Comparison of ENCODE assay signal across 1 cellular context in genomic region chr3:140424726-140425125, GRCh38.
TF ChIP-seq lines count a peak whose summit lies in the region.

No MANE protein-coding gene starts in this region.

TF ChIP-seq in IMR-90, 13 proteins besides CTCF, POLR2A, EP300 and RAD21:
- TF ChIP-seq FOS (IDR thresholded peaks at IDR 0.05; ENCODE audit: low read depth, low read length) (no peak), MAZ (IDR thresholded peaks at IDR 0.05; ENCODE audit: borderline replicate concordance, low read depth, low read length) (no peak), MAFK (IDR thresholded peaks at IDR 0.05; ENCODE audit: low read depth, low read length) (no peak), NFE2L2 (IDR thresholded peaks at IDR 0.05; ENCODE audit: low read depth, low read length) (no peak), RCOR1 (IDR thresholded peaks at IDR 0.05; ENCODE audit: insufficient replicate concordance, low read length) (no peak), ELK1 (IDR thresholded peaks at IDR 0.05; ENCODE audit: borderline replicate concordance, low read depth, low read length) (no peak), CEBPB (IDR thresholded peaks at IDR 0.05; ENCODE audit: low read depth, low read length) (no peak), RFX5 (IDR thresholded peaks at IDR 0.05; ENCODE audit: low read depth, low read length) (no peak), SMC3 (IDR thresholded peaks at IDR 0.05; ENCODE audit: low read depth, low read length) (no peak)
